Comparison of ENCODE assay signal across 1 cellular context in the genomic region with DNA sequence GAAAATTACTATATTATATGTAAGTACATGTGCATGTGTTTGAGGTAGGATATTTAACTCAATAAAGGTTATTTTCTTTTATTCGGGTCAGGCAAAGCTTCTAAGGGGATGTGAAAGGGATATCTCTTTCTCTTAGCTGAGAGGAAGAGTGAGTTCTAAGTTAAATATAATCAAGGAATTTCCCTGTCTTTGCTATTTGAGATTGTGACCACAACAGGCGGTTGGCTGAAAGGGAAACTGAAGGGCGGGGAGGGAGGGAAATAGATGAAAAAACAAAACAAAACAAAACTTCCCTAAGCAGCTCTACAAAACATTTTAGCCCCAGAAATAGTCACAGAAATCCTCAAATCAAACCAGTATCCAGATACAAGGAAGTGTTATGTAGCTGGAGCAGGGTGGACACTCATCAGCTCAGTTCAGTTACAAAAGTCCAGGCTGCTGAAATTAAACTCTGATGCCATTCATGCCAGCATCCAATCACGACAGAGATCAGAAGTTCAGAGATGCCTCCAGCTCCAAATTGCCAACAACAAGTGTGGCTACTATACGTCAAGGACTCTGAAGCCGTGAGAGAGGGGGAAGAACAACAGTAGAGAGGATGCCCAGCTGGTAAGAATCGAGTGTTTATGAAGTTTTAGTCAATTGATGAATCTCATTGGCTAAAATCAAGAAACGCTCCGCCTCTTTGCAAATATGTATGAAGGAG.
TF ChIP-seq lines count a peak whose summit lies in the region.

No MANE protein-coding gene starts in this region.

TF ChIP-seq in HepG2, 621 proteins besides CTCF, POLR2A, EP300 and RAD21:
- TF ChIP-seq NAIF1 (CRISPR knock-in tag; IDR thresholded peaks at IDR 0.05; ENCODE audit: borderline replicate concordance) (no peak), ZNF768 (CRISPR knock-in tag; IDR thresholded peaks at IDR 0.05) (no peak), ZNF841 (CRISPR knock-in tag; IDR thresholded peaks at IDR 0.05; ENCODE audit: borderline replicate concordance) (no peak), ZNF614 (CRISPR knock-in tag; IDR thresholded peaks at IDR 0.05; ENCODE audit: borderline replicate concordance) (no peak), KLF16 (CRISPR knock-in tag; IDR thresholded peaks at IDR 0.05) (no peak), SCMH1 (CRISPR knock-in tag; IDR thresholded peaks at IDR 0.05; ENCODE audit: borderline replicate concordance) (no peak), CREB1 (IDR thresholded peaks at IDR 0.05) (no peak), CREB1 (CRISPR knock-in tag; IDR thresholded peaks at IDR 0.05) (no peak), ZNF431 (CRISPR knock-in tag; IDR thresholded peaks at IDR 0.05; ENCODE audit: borderline replicate concordance, low read depth) (no peak), KDM3A (CRISPR knock-in tag; IDR thresholded peaks at IDR 0.05; ENCODE audit: low read depth) (no peak), HDAC1 (CRISPR knock-in tag; IDR thresholded peaks at IDR 0.05) (no peak), MATR3 (CRISPR knock-in tag; IDR thresholded peaks at IDR 0.05) (no peak), ZNF800 (CRISPR knock-in tag; IDR thresholded peaks at IDR 0.05) (no peak), ZNF124 (CRISPR knock-in tag; IDR thresholded peaks at IDR 0.05) (no peak)
- TF ChIP-seq, protein P1, sequence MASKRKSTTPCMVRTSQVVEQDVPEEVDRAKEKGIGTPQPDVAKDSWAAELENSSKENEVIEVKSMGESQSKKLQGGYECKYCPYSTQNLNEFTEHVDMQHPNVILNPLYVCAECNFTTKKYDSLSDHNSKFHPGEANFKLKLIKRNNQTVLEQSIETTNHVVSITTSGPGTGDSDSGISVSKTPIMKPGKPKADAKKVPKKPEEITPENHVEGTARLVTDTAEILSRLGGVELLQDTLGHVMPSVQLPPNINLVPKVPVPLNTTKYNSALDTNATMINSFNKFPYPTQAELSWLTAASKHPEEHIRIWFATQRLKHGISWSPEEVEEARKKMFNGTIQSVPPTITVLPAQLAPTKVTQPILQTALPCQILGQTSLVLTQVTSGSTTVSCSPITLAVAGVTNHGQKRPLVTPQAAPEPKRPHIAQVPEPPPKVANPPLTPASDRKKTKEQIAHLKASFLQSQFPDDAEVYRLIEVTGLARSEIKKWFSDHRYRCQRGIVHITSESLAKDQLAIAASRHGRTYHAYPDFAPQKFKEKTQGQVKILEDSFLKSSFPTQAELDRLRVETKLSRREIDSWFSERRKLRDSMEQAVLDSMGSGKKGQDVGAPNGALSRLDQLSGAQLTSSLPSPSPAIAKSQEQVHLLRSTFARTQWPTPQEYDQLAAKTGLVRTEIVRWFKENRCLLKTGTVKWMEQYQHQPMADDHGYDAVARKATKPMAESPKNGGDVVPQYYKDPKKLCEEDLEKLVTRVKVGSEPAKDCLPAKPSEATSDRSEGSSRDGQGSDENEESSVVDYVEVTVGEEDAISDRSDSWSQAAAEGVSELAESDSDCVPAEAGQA (IDR thresholded peaks at IDR 0.05; ENCODE audit: low read depth), result no peak
- TF ChIP-seq, protein P1 (CRISPR knock-in tag; IDR thresholded peaks at IDR 0.05; ENCODE audit: borderline replicate concordance), result no peak
